19 cellular contexts compared by ENCODE assay signal in the genomic region with DNA sequence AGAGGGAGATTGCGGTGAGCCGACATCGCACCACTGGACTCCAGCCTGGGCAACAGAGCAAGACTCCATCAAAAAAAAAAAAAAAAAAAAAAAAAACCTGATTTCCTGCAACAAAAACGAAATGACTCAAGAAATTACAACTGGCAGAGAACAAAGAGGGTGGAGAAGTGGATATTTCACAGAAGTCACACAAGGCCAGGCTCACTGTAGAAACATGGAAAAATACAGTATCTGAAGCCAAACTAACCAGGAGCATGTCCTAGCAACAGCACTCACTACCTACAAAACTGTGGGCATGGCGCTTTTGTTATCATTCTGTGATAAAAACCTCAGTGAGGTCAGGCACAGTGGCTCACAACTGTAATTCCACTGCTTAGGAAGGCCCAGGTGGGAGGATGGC. TPM values are rescaled to one million over a fixed set of nuclear protein-coding genes. Genes with fewer than 3 reads are reported as not detected.
"Had no signal": no experiment of that assay in that cellular context is flagged by ENCODE, and none has a peak within 500 bp of the region (broad histone marks: within the 10 kb centered on the region; RNA-seq: fewer than 3 reads in every experiment).

No MANE protein-coding gene starts in this region.

- H3K27me3 ChIP-seq: dorsolateral prefrontal cortex, hepatocyte, neutrophil, ovary, suprapubic skin, thyroid gland had no signal

- ATAC-seq: gastrocnemius medialis; naive thymus-derived CD4-positive, alpha-beta T cell had no signal

- H3K4me3 Mint-ChIP-seq: naive thymus-derived CD4-positive, alpha-beta T cell; nephron progenitor cell; type B pancreatic cell had no signal

- H3K27ac ChIP-seq: dorsolateral prefrontal cortex, gastrocnemius medialis, hepatocyte, neutrophil, ovary, suprapubic skin, thyroid gland had no signal

- H3K27ac Mint-ChIP-seq: naive thymus-derived CD4-positive, alpha-beta T cell; nephron progenitor cell; progenitor cell of endocrine pancreas; type B pancreatic cell had no signal

- H3K79me2 ChIP-seq: hepatocyte had no signal

- H3K9me3 ChIP-seq: gastrocnemius medialis, neutrophil, ovary, suprapubic skin, thyroid gland had no signal

- FAIRE-seq: kidney, urothelium cell line had no signal

- H3K4me3 ChIP-seq: dorsolateral prefrontal cortex, gastrocnemius medialis, hepatocyte, ovary, smooth muscle cell, suprapubic skin, thyroid gland had no signal

- H3K4me1 ChIP-seq: gastrocnemius medialis, thyroid gland had no signal

- DNase-seq: cortex of kidney; dorsolateral prefrontal cortex; effector CD8-positive, alpha-beta T cell; gastrocnemius medialis; kidney; naive thymus-derived CD4-positive, alpha-beta T cell; nephron progenitor cell; ovary; right cardiac atrium; stimulated activated CD4-positive, alpha-beta T cell treated with anti-CD3 and anti-CD28 coated beads, Interleukin-2, amount 100 ng/mL, for 48 hours; stimulated activated naive CD4-positive, alpha-beta T cell treated with Interleukin-2 at 50 U/mL for 16 hours; thyroid gland had no signal

- H3K4me2 ChIP-seq: hepatocyte, smooth muscle cell had no signal

- H3K36me3 ChIP-seq: gastrocnemius medialis, neutrophil, ovary, suprapubic skin, thyroid gland had no signal

- H2AFZ ChIP-seq: hepatocyte had no signal

RNA-seq across cellular contexts. Expression of a gene that starts 11.7 kb away (rescaled TPM):
- polyA plus RNA-seq: naive thymus-derived CD4-positive, alpha-beta T cell had no signal
